Comparison of ENCODE assay signal across 1 cellular context in the genomic region with DNA sequence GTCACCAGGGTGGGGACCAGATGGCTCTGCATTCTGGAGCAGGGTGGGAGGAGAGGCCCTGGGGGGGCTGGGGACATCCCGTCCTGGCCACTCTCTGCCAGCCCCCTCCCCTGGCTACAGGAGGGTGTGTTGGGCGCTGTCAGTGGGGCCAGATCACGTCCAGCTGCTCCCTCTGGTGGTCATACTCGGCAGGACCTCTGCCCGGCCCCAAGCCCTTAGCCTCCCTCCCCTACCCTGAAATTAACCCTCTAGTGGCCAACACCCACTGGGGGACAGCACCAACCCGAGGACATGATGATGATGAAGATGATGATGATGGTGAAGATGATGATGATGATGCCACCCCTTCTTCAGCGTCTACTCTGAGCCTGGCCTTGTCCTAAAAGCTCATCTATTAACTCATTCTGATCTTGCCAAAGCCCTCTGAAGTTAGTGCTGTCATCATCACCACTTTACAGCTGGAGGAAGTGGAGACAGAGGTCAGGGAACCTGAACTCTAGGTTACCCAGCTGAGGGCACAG.
TF ChIP-seq lines count a peak whose summit lies in the region.

No MANE protein-coding gene starts in this region.

TF ChIP-seq in endothelial cell of umbilical vein, 7 proteins besides CTCF, POLR2A, EP300 and RAD21:
- no peak for TF ChIP-seq GATA2 (IDR thresholded peaks at IDR 0.05; ENCODE audit: insufficient read depth, insufficient read length, low read depth, low read length)
- no peak for TF ChIP-seq FOS (IDR thresholded peaks at IDR 0.05; ENCODE audit: borderline replicate concordance, insufficient read depth, low read length)
